Comparison of ENCODE assay signal across 1 cellular context in genomic region chr19:52734340-52734892, GRCh38.
TF ChIP-seq lines count a peak whose summit lies in the region.

No MANE protein-coding gene starts in this region.

TF ChIP-seq in HEK293, 187 proteins besides CTCF, POLR2A, EP300 and RAD21 (continued from another document):
- TF ChIP-seq ZNF768 (tag by site-specific recombination; IDR thresholded peaks at IDR 0.05) (no peak), ZNF280D (tag by site-specific recombination; IDR thresholded peaks at IDR 0.05) (no peak), ZNF549 (tag by site-specific recombination; IDR thresholded peaks at IDR 0.05) (no peak), ZBTB20 (tag by site-specific recombination; IDR thresholded peaks at IDR 0.05) (peak; percentile 26; the same call in 1 of the 2 replicates), ZNF785 (tag by site-specific recombination; IDR thresholded peaks at IDR 0.05) (no peak), INSM2 (tag by site-specific recombination; IDR thresholded peaks at IDR 0.05) (no peak)
